ENCODE assay signal across 8 cellular contexts in genomic region chr14:89040438-89041244, GRCh38.
DNase-seq lines count a peak whose midpoint lies in the region; ATAC-seq and TF ChIP-seq lines count a peak whose summit lies in the region.

No MANE protein-coding gene starts in this region.

- H3K27me3 ChIP-seq in DOHH2 (ENCODE audit: control insufficient read depth, low read length) = peaks cover 6% of the 10 kb centered on the region; the same call in 1 of the 2 replicates
- H3K27me3 ChIP-seq in heart right ventricle = peaks cover 0 to 7% (median 0%) of the 10 kb centered on the region in 7 donors
- H3K27me3 ChIP-seq in prostate gland (replicated peaks; ENCODE audit: insufficient read depth) = no peaks in the 10 kb centered on the region
- no peaks in the 10 kb centered on the region for H3K27me3 ChIP-seq in upper lobe of right lung

- TF ChIP-seq CTCF in DOHH2 (IDR thresholded peaks at IDR 0.05; ENCODE audit: low read depth, low read length, poor library complexity, severe bottlenecking) = peak; percentile 97
- peak; percentile 66 for TF ChIP-seq CTCF in HEK293 (tag by site-specific recombination; IDR thresholded peaks at IDR 0.05)
- TF ChIP-seq CTCF in heart right ventricle (IDR thresholded peaks at IDR 0.05) = peak; percentile 80 to 99 (median 95)
- TF ChIP-seq CTCF in prostate gland (IDR thresholded peaks at IDR 0.05) = peak; percentile 89 to 95 (median 92)
- TF ChIP-seq CTCF in upper lobe of right lung (IDR thresholded peaks at IDR 0.05) = peak; percentile 97

- no peaks in the 10 kb centered on the region for H3F3A ChIP-seq in DOHH2 (ENCODE audit: control insufficient read depth, insufficient read depth)

- CTCF ChIA-PET in HEK293 (lab: Yijun Ruan, JAX) = interaction anchor here (0.5 to 1.7 kb wide), 21 partner anchors 10 to 1927 kb away, joined by 3 to 7 read pairs (median 3); no protein-coding TSS in a partner anchor

- H3K4me3 ChIP-seq in DOHH2 (ENCODE audit: low read length) (peak overlapping the region; percentile 33), HEK293 (ENCODE audit: low read depth, low read length) (peak overlapping the region; percentile 49), heart right ventricle (peak overlapping the region in 9 of 10 donors; percentile 24 to 60 (median 51)), prostate gland (peak overlapping the region; percentile 12 to 23), upper lobe of right lung (peak overlapping the region; percentile 44)

- no peaks in the 10 kb centered on the region for H3K79me2 ChIP-seq in DOHH2 (ENCODE audit: control insufficient read depth, low read length)

- ATAC-seq in heart right ventricle = peak; percentile 86 to 99 (median 95)
- ATAC-seq in upper lobe of right lung = peak; percentile 92

- H3K9me2 ChIP-seq in DOHH2 (replicated peaks; ENCODE audit: control insufficient read depth, low read length) = no peaks in the 10 kb centered on the region

- no peaks in the 10 kb centered on the region for H3K9me3 ChIP-seq in DOHH2 (ENCODE audit: control insufficient read depth, insufficient read depth, low read length)
- no peaks in the 10 kb centered on the region for H3K9me3 ChIP-seq in HEK293 (ENCODE audit: control insufficient read depth, insufficient read depth, low read depth, low read length)
- H3K9me3 ChIP-seq in heart right ventricle = peaks cover 0 to 6% (median 0%) of the 10 kb centered on the region in 11 donors
- H3K9me3 ChIP-seq in prostate gland = no peaks in the 10 kb centered on the region
- no peaks in the 10 kb centered on the region for H3K9me3 ChIP-seq in upper lobe of right lung

- H4K20me1 ChIP-seq in DOHH2 (ENCODE audit: control insufficient read depth, insufficient read depth, low read depth, low read length) = no peaks in the 10 kb centered on the region

- intact Hi-C loops in heart right ventricle (cut with DNase I) (loop anchor here in 8 of 10 donors (1.0 to 10.0 kb wide), 19 partner anchors 127 to 877 kb away; partner anchors contain the start of gene FOXN3 (in 6 of the 8)), prostate gland (cut with DNase I) (loop anchor here (1.0 to 10.0 kb wide), 4 partner anchors 134 to 874 kb away; partner anchors contain the start of gene FOXN3), upper lobe of right lung (cut with DNase I) (no loop called here)

- H3K36me3 ChIP-seq in DOHH2 (ENCODE audit: control insufficient read depth, low read length) = no peaks in the 10 kb centered on the region
- no peaks in the 10 kb centered on the region for H3K36me3 ChIP-seq in HEK293 (ENCODE audit: control insufficient read depth in 2 of 2, insufficient read depth in 1 of 2, low read length in 2 of 2)
- H3K36me3 ChIP-seq in heart right ventricle = no peaks in the 10 kb centered on the region
- H3K36me3 ChIP-seq in prostate gland = no peaks in the 10 kb centered on the region
- H3K36me3 ChIP-seq in upper lobe of right lung = no peaks in the 10 kb centered on the region

- TF ChIP-seq POLR2A in prostate gland (IDR thresholded peaks at IDR 0.05) = no peak

- H3K27ac ChIP-seq in DOHH2 (ENCODE audit: low read depth, low read length) = no peak overlapping the region
- H3K27ac ChIP-seq in HEK293 (ENCODE audit: extremely low read depth, low read depth, low read length) = peak overlapping the region; percentile 42; the same call in 1 of the 2 replicates
- H3K27ac ChIP-seq in heart right ventricle = peak overlapping the region; percentile 67 to 84 (median 78)
- peak overlapping the region; percentile 77 to 80 for H3K27ac ChIP-seq in prostate gland
- peak overlapping the region; percentile 70 for H3K27ac ChIP-seq in upper lobe of right lung

- H3K4me2 ChIP-seq in DOHH2 (ENCODE audit: low read length) = peak overlapping the region; percentile 61

- 3 to 4% methylated on average over 32 of the region's 32 CpGs for WGBS in heart right ventricle, 2 donors
- WGBS in prostate gland = under 1% methylated on average over 32 of the region's 32 CpGs

- POLR2A ChIA-PET in HEK293 (lab: Yijun Ruan, JAX) = interaction anchor here (0.6 kb wide), 1 partner anchor 915 kb away, joined by 3 read pairs; the partner anchor contains the start of gene TDP1

- H3K4me1 ChIP-seq in DOHH2 (ENCODE audit: control insufficient read depth, low read length) (peaks cover 7% of the 10 kb centered on the region), HEK293 (ENCODE audit: control insufficient read depth, insufficient read depth, low read length) (no peaks in the 10 kb centered on the region), heart right ventricle (peaks cover 0 to 16% (median 11%) of the 10 kb centered on the region in 9 donors), prostate gland (replicated peaks) (peaks cover 2% of the 10 kb centered on the region), upper lobe of right lung (peaks cover 17% of the 10 kb centered on the region)

- DNase-seq in NCI-H128 (lab: John Stamatoyannopoulos, UW; ENCODE audit: unreplicated experiment) = peak; percentile 87
- DNase-seq in T-helper 1 cell = peak; percentile 49 to 72 (median 58)
- DNase-seq in amniotic stem cell (lab: John Stamatoyannopoulos, UW) = peak; percentile 77
- DNase-seq in heart right ventricle = peak; percentile 87 to 90
- peak; percentile 86 for DNase-seq in prostate gland (ENCODE audit: low spot score)
- peak; percentile 92 for DNase-seq in upper lobe of right lung

TF ChIP-seq in HEK293, 187 proteins besides CTCF, POLR2A, EP300 and RAD21 (continues in another document):
- TF ChIP-seq ZNF292 (tag by site-specific recombination; IDR thresholded peaks at IDR 0.05; ENCODE audit: borderline replicate concordance, low read depth) (no peak), ZNF18 (tag by site-specific recombination; IDR thresholded peaks at IDR 0.05) (no peak), TSHZ1 (tag by site-specific recombination; IDR thresholded peaks at IDR 0.05; ENCODE audit: borderline replicate concordance) (no peak), ZNF707 (tag by site-specific recombination; IDR thresholded peaks at IDR 0.05) (no peak), ZSCAN4 (tag by site-specific recombination; IDR thresholded peaks at IDR 0.05) (no peak), ZFP3 (tag by site-specific recombination; IDR thresholded peaks at IDR 0.05; ENCODE audit: low read depth) (no peak), ZSCAN30 (tag by site-specific recombination; IDR thresholded peaks at IDR 0.05) (0 out of 2 replicates have a peak, but pooled peaks have one; percentile 29), ZNF600 (tag by site-specific recombination; IDR thresholded peaks at IDR 0.05) (peak; percentile 91), ZNF513 (tag by site-specific recombination; IDR thresholded peaks at IDR 0.05) (no peak)
